24 cellular contexts compared by ENCODE assay signal in genomic region chr15:92580933-92581445, GRCh38.
"Had no signal": no experiment of that assay in that cellular context is flagged by ENCODE, and none has a peak within 500 bp of the region (broad histone marks: within the 10 kb centered on the region; RNA-seq: fewer than 3 reads in every experiment).

No MANE protein-coding gene starts in this region.

- H3K36me3 Mint-ChIP-seq: activated CD4-positive, alpha-beta memory T cell treated with anti-CD3 and anti-CD28 coated beads for 36 hours; activated naive CD4-positive, alpha-beta T cell treated with anti-CD3 and anti-CD28 coated beads, Interleukin-2, amount 10 ng/mL, durations not matched to agents 7 days and 5 days; activated naive CD4-positive, alpha-beta T cell treated with anti-CD3 and anti-CD28 coated beads, Interleukin-2, amount 50 U/mL, for 72 hours; activated naive CD8-positive, alpha-beta T cell treated with anti-CD3 and anti-CD28 coated beads, Interleukin-2, amount 10 ng/mL, durations not matched to agents 7 days and 5 days; brain had no signal

- H3K4me3 Mint-ChIP-seq: activated CD4-positive, alpha-beta memory T cell treated with anti-CD3 and anti-CD28 coated beads for 36 hours; activated CD4-positive, alpha-beta T cell treated with anti-CD3 and anti-CD28 coated beads for 36 hours; activated CD4-positive, alpha-beta T cell treated with anti-CD3 and anti-CD28 coated beads, Interleukin-2, amount 10 ng/mL, durations not matched to agents 24 days and 14 days; activated CD8-positive, alpha-beta T cell treated with anti-CD3 and anti-CD28 coated beads, Interleukin-2, amount 10 ng/mL, durations not matched to agents 7 days and 5 days; activated naive CD4-positive, alpha-beta T cell treated with anti-CD3 and anti-CD28 coated beads, Interleukin-2, amount 10 ng/mL, durations not matched to agents 7 days and 5 days; activated naive CD8-positive, alpha-beta T cell treated with anti-CD3 and anti-CD28 coated beads, Interleukin-2, amount 10 ng/mL, durations not matched to agents 7 days and 5 days; activated T-cell treated with anti-CD3 and anti-CD28 coated beads, Interleukin-2, amount 50 U/mL, for 24 hours; activated T-cell treated with anti-CD3 and anti-CD28 coated beads, Interleukin-2, amount 50 U/mL, for 72 hours; brain had no signal

- H3K27me3 ChIP-seq: ascending aorta, breast epithelium, cardiac muscle cell had no signal

- H3K4me3 ChIP-seq: ascending aorta, breast epithelium, cardiac muscle cell, esophagus squamous epithelium, gastroesophageal sphincter had no signal

- H3K27ac Mint-ChIP-seq: activated CD4-positive, alpha-beta memory T cell treated with anti-CD3 and anti-CD28 coated beads for 36 hours; activated CD4-positive, alpha-beta T cell treated with anti-CD3 and anti-CD28 coated beads for 36 hours; activated CD4-positive, alpha-beta T cell treated with anti-CD3 and anti-CD28 coated beads, Interleukin-2, amount 10 ng/mL, durations not matched to agents 24 days and 14 days; activated CD8-positive, alpha-beta T cell treated with anti-CD3 and anti-CD28 coated beads, Interleukin-2, amount 10 ng/mL, durations not matched to agents 7 days and 5 days; activated naive CD4-positive, alpha-beta T cell treated with anti-CD3 and anti-CD28 coated beads, Interleukin-2, amount 10 ng/mL, durations not matched to agents 7 days and 5 days; activated naive CD4-positive, alpha-beta T cell treated with anti-CD3 and anti-CD28 coated beads, Interleukin-2, amount 50 U/mL, for 72 hours; activated naive CD8-positive, alpha-beta T cell treated with anti-CD3 and anti-CD28 coated beads, Interleukin-2, amount 10 ng/mL, durations not matched to agents 7 days and 5 days; activated T-cell treated with anti-CD3 and anti-CD28 coated beads, Interleukin-2, amount 50 U/mL, for 24 hours; activated T-cell treated with anti-CD3 and anti-CD28 coated beads, Interleukin-2, amount 50 U/mL, for 72 hours had no signal

- H3K4me1 Mint-ChIP-seq: activated CD4-positive, alpha-beta T cell treated with anti-CD3 and anti-CD28 coated beads for 36 hours; activated CD4-positive, alpha-beta T cell treated with anti-CD3 and anti-CD28 coated beads, Interleukin-2, amount 10 ng/mL, durations not matched to agents 24 days and 14 days; activated naive CD4-positive, alpha-beta T cell treated with anti-CD3 and anti-CD28 coated beads, Interleukin-2, amount 10 ng/mL, durations not matched to agents 7 days and 5 days; activated naive CD8-positive, alpha-beta T cell treated with anti-CD3 and anti-CD28 coated beads, Interleukin-2, amount 10 ng/mL, durations not matched to agents 7 days and 5 days had no signal

- H3K9me3 Mint-ChIP-seq: activated CD4-positive, alpha-beta memory T cell treated with anti-CD3 and anti-CD28 coated beads for 36 hours; activated CD4-positive, alpha-beta T cell treated with anti-CD3 and anti-CD28 coated beads, Interleukin-2, amount 10 ng/mL, durations not matched to agents 24 days and 14 days; activated naive CD4-positive, alpha-beta T cell treated with anti-CD3 and anti-CD28 coated beads, Interleukin-2, amount 10 ng/mL, durations not matched to agents 7 days and 5 days; activated naive CD4-positive, alpha-beta T cell treated with anti-CD3 and anti-CD28 coated beads, Interleukin-2, amount 50 U/mL, for 72 hours; activated naive CD8-positive, alpha-beta T cell treated with anti-CD3 and anti-CD28 coated beads, Interleukin-2, amount 10 ng/mL, durations not matched to agents 7 days and 5 days; activated T-cell treated with anti-CD3 and anti-CD28 coated beads, Interleukin-2, amount 50 U/mL, for 24 hours; activated T-cell treated with anti-CD3 and anti-CD28 coated beads, Interleukin-2, amount 50 U/mL, for 72 hours; brain had no signal

- H3K27ac ChIP-seq: ascending aorta, breast epithelium, cardiac muscle cell, epithelial cell of prostate, esophagus squamous epithelium, gastroesophageal sphincter had no signal

- ATAC-seq: activated CD4-positive, alpha-beta T cell treated with anti-CD3 and anti-CD28 coated beads for 36 hours; activated CD8-positive, alpha-beta T cell treated with anti-CD3 and anti-CD28 coated beads, Interleukin-2, amount 10 ng/mL, durations not matched to agents 7 days and 5 days; activated naive CD4-positive, alpha-beta T cell treated with anti-CD3 and anti-CD28 coated beads, Interleukin-2, amount 50 U/mL, for 72 hours; activated T-cell treated with anti-CD3 and anti-CD28 coated beads, Interleukin-2, amount 50 U/mL, for 72 hours; gastroesophageal sphincter had no signal

- H3K4me1 ChIP-seq: ascending aorta, breast epithelium, esophagus squamous epithelium, gastroesophageal sphincter had no signal

- DNase-seq: activated CD4-positive, alpha-beta memory T cell treated with anti-CD3 and anti-CD28 coated beads for 36 hours; activated CD4-positive, alpha-beta T cell treated with anti-CD3 and anti-CD28 coated beads for 36 hours; activated CD4-positive, alpha-beta T cell treated with anti-CD3 and anti-CD28 coated beads, Interleukin-2, amount 10 ng/mL, durations not matched to agents 24 days and 14 days; activated CD4-positive, CD25-positive, alpha-beta regulatory T cell; activated CD4-positive, CD25-positive, alpha-beta regulatory T cell treated with anti-CD3 and anti-CD28 coated beads, Interleukin-2, amount 50 U/mL, for 72 hours; activated CD8-positive, alpha-beta T cell treated with anti-CD3 and anti-CD28 coated beads, Interleukin-2, amount 10 ng/mL, durations not matched to agents 7 days and 5 days; activated gamma-delta T cell; activated naive CD4-positive, alpha-beta T cell; activated naive CD4-positive, alpha-beta T cell treated with anti-CD3 and anti-CD28 coated beads, Interleukin-2, amount 10 ng/mL, durations not matched to agents 7 days and 5 days; activated naive CD8-positive, alpha-beta T cell treated with anti-CD3 and anti-CD28 coated beads, Interleukin-2, amount 10 ng/mL, durations not matched to agents 7 days and 5 days; activated T-cell treated with anti-CD3 and anti-CD28 coated beads for 4 hours; activated T-cell treated with anti-CD3 and anti-CD28 coated beads, Interleukin-2, amount 50 U/mL, for 24 hours; activated T-cell treated with anti-CD3 and anti-CD28 coated beads, Interleukin-2, amount 50 U/mL, for 72 hours; effector CD8-positive, alpha-beta T cell; esophagus squamous epithelium; foreskin melanocyte; T-helper 2 cell had no signal

- H3K9me3 ChIP-seq: ascending aorta, breast epithelium, esophagus squamous epithelium, gastroesophageal sphincter had no signal

- H3K36me3 ChIP-seq: ascending aorta, breast epithelium, cardiac muscle cell, esophagus squamous epithelium, gastroesophageal sphincter had no signal
